ENCODE assay signal across 14 cellular contexts in the genomic region with DNA sequence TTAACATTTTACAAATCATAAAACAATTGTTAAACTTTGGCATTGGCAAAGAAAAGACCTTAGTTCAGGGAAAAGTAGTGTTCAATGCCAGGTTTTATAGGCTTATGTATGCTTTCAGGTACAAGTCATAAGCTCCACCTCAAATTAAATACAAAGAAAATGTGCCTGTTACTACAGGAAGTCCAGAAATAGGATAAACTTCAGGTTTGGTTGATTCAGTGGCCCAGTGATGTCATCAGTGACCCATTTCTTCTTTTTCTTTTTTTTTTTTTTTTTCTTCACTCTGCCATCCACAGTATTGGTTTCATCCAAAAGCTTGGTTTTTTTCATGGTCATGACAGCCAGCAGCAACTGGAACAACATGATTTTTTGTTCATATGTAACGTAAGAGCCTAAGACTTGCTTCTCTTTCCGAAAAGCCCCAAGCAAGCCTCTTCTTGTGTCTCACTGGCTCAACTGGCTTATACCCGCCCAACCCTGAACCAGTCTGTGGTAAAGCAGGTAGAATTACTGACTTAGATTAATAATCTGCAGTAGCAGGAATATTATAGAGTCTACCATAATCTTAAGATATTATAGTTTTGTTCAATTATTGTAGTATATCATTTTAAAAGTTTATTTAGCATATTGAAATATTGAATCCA.
"Had no signal": no experiment of that assay in that cellular context is flagged by ENCODE, and none has a peak within 500 bp of the region (broad histone marks: within the 10 kb centered on the region; RNA-seq: fewer than 3 reads in every experiment).

No MANE protein-coding gene starts in this region.

- H3K27ac ChIP-seq: colonic mucosa, gastrocnemius medialis, heart left ventricle, prostate gland had no signal

- H3K4me1 Mint-ChIP-seq: immature natural killer cell, neural crest cell had no signal

- H3K4me1 ChIP-seq: colonic mucosa, gastrocnemius medialis, heart left ventricle, prostate gland had no signal

- H3K27ac Mint-ChIP-seq: activated CD4-positive, alpha-beta T cell treated with anti-CD3 and anti-CD28 coated beads, Interleukin-2, amount 10 ng/mL, durations not matched to agents 24 days and 14 days; stimulated activated naive CD8-positive, alpha-beta T cell treated with anti-CD3 and anti-CD28 coated beads, Interleukin-15, amount 100 ng/mL, for 72 hours; type B pancreatic cell had no signal

- H3K9me3 Mint-ChIP-seq: activated CD4-positive, alpha-beta T cell treated with anti-CD3 and anti-CD28 coated beads, Interleukin-2, amount 10 ng/mL, durations not matched to agents 24 days and 14 days; immature natural killer cell; neural crest cell; stimulated activated naive CD8-positive, alpha-beta T cell treated with anti-CD3 and anti-CD28 coated beads, Interleukin-15, amount 100 ng/mL, for 72 hours; type B pancreatic cell had no signal

- ATAC-seq: gastrocnemius medialis; heart left ventricle; right cardiac atrium; stimulated activated naive CD8-positive, alpha-beta T cell treated with anti-CD3 and anti-CD28 coated beads, Interleukin-15, amount 100 ng/mL, for 72 hours had no signal

- H3K27me3 ChIP-seq: colonic mucosa, gastrocnemius medialis, heart left ventricle had no signal

- DNase-seq: activated CD4-positive, alpha-beta T cell treated with anti-CD3 and anti-CD28 coated beads, Interleukin-2, amount 10 ng/mL, durations not matched to agents 24 days and 14 days; activated CD4-positive, CD25-positive, alpha-beta regulatory T cell; activated naive CD4-positive, alpha-beta T cell treated with anti-CD3 and anti-CD28 coated beads, Interleukin-2, amount 50 U/mL, for 16 hours; central memory CD4-positive, alpha-beta T cell; colonic mucosa; gastrocnemius medialis; heart left ventricle; immature natural killer cell; right cardiac atrium; stimulated activated naive CD8-positive, alpha-beta T cell treated with anti-CD3 and anti-CD28 coated beads, Interleukin-15, amount 100 ng/mL, for 72 hours; SW 1271 had no signal

- H3K27me3 Mint-ChIP-seq: activated CD4-positive, alpha-beta T cell treated with anti-CD3 and anti-CD28 coated beads, Interleukin-2, amount 10 ng/mL, durations not matched to agents 24 days and 14 days; stimulated activated naive CD8-positive, alpha-beta T cell treated with anti-CD3 and anti-CD28 coated beads, Interleukin-15, amount 100 ng/mL, for 72 hours; type B pancreatic cell had no signal

- H3K9me3 ChIP-seq: colonic mucosa, gastrocnemius medialis, heart left ventricle, prostate gland had no signal

- H3K4me3 Mint-ChIP-seq: activated CD4-positive, alpha-beta T cell treated with anti-CD3 and anti-CD28 coated beads, Interleukin-2, amount 10 ng/mL, durations not matched to agents 24 days and 14 days; immature natural killer cell; neural crest cell; stimulated activated naive CD8-positive, alpha-beta T cell treated with anti-CD3 and anti-CD28 coated beads, Interleukin-15, amount 100 ng/mL, for 72 hours; type B pancreatic cell had no signal

- H3K4me3 ChIP-seq: colonic mucosa, gastrocnemius medialis, heart left ventricle, prostate gland had no signal
